8 cellular contexts compared by ENCODE assay signal in the genomic region with DNA sequence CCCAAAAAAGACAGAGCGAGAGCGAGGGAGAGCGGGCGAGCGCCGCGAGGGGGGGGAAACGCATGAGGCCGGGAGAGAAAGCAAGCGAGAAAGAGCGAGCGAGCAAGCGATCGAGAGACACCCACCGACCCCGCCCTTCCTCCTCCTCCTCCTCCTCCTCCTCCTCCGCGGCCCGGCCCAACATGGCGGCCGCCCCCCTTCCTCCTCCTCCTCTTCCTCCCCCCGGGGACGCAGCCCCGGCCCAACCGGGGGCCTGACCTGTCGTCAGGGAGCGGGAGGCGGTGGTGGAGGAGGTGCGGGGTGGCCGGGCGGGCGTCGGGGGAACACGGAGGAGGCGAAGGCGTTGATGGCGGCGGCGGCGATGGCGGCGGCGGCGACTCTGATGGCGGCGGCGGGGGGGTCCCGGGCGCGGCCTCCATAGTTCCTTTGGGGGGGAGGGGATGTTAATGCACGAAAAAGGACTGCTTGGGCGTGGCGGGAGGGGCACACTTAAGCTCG. TPM values are rescaled to one million over a fixed set of nuclear protein-coding genes. Genes with fewer than 3 reads are reported as not detected.
DNase-seq lines count a peak whose midpoint lies in the region; ATAC-seq and TF ChIP-seq lines count a peak whose summit lies in the region.

No MANE protein-coding gene starts in this region.

- peak overlapping the region; percentile 99 for H3K4me3 Mint-ChIP-seq in CD14-positive monocyte
- H3K4me3 Mint-ChIP-seq in activated naive CD4-positive, alpha-beta T cell treated with anti-CD3 and anti-CD28 coated beads, Interleukin-2, amount 50 U/mL, for 24 hours, result peak overlapping the region; percentile 98

- POLR2A ChIA-PET in SK-N-SH (lab: Yijun Ruan, JAX), result interaction anchor here (2.5 kb wide), 1 partner anchor 145 kb away, joined by 11 read pairs; a partner anchor contains a TSS

- no peaks in the 10 kb centered on the region for H3K9me2 ChIP-seq in SK-N-SH

- peaks cover 30% of the 10 kb centered on the region for H3F3A ChIP-seq in SK-N-SH (replicated peaks; ENCODE audit: insufficient read depth)

- no peak for TF ChIP-seq RAD21 in SK-N-SH (IDR thresholded peaks at IDR 0.05; ENCODE audit: low read length)

- H3K4me3 ChIP-seq in SK-N-SH (ENCODE audit: low read depth in 2 of 2, low read length in 1 of 2) (peak overlapping the region; percentile 78 to 92), osteoblast (ENCODE audit: insufficient read depth, low read length) (peak overlapping the region; percentile 88), testis (peak overlapping the region; percentile 70 to 96)

- no peak for TF ChIP-seq POLR2A in testis (IDR thresholded peaks at IDR 0.05)

- intact Hi-C loops in CD14-positive monocyte (cut with micrococcal nuclease), result loop anchor here (2.0 to 5.0 kb wide), 2 partner anchors 63 to 325 kb away; a partner anchor contains a TSS
- intact Hi-C loops in head of caudate nucleus (cut with DNase I), result no loop called here
- intact Hi-C loops in testis (cut with DNase I; ENCODE audit: low total_unique reads), result no loop called here

- peak overlapping the region; percentile 99 to 100 for H3K27ac ChIP-seq in SK-N-SH (ENCODE audit: low read depth in 2 of 2, low read length in 1 of 2)
- peak overlapping the region; percentile 100 for H3K27ac ChIP-seq in osteoblast (ENCODE audit: low read depth, low read length)
- H3K27ac ChIP-seq in testis, result peak overlapping the region; percentile 100

- H3K27me3 ChIP-seq in SK-N-SH (ENCODE audit: insufficient read depth), result no peaks in the 10 kb centered on the region
- no peaks in the 10 kb centered on the region for H3K27me3 ChIP-seq in osteoblast (ENCODE audit: insufficient read depth, low read length)
- no peaks in the 10 kb centered on the region for H3K27me3 ChIP-seq in testis

- DNase-seq in CD14-positive monocyte (ENCODE audit: low spot score) (peak; percentile 79), M059J (ENCODE audit: low read depth) (peak; percentile 85), SK-N-SH (peak; percentile 76), head of caudate nucleus (peak in 41 of 42 donors; percentile 59 to 94 (median 85)), osteoblast (ENCODE audit: insufficient read length, low spot score, missing footprints) (peak; percentile 83), testis (peak; percentile 89)

- H3K4me1 ChIP-seq in SK-N-SH (ENCODE audit: control insufficient read depth in 1 of 2, insufficient read depth in 2 of 2, low read depth in 1 of 2, low read length in 1 of 2) (peaks cover 28 to 33% of the 10 kb centered on the region in 2 experiments), osteoblast (ENCODE audit: insufficient read depth, low read length) (peaks cover 35% of the 10 kb centered on the region), testis (peaks cover 8% of the 10 kb centered on the region)

- H3K27ac Mint-ChIP-seq in CD14-positive monocyte, result peak overlapping the region; percentile 99 to 100 (median 100)
- peak overlapping the region; percentile 100 for H3K27ac Mint-ChIP-seq in activated naive CD4-positive, alpha-beta T cell treated with anti-CD3 and anti-CD28 coated beads, Interleukin-2, amount 50 U/mL, for 24 hours

- H3K9ac ChIP-seq in SK-N-SH, result peak overlapping the region; percentile 100

- CTCF ChIA-PET in SK-N-SH (lab: Yijun Ruan, JAX), result interaction anchor here (1.4 to 4.3 kb wide), 2 partner anchors 33 to 135 kb away, joined by 4 to 18 read pairs; no protein-coding TSS in a partner anchor

- peaks cover 0 to 12% (median 0%) of the 10 kb centered on the region in 3 donors for H3K27me3 Mint-ChIP-seq in CD14-positive monocyte (ENCODE audit: low read depth in 3 of 3)
- no peaks in the 10 kb centered on the region for H3K27me3 Mint-ChIP-seq in activated naive CD4-positive, alpha-beta T cell treated with anti-CD3 and anti-CD28 coated beads, Interleukin-2, amount 50 U/mL, for 24 hours

- H2AFZ ChIP-seq in SK-N-SH (ENCODE audit: low read depth) (no peak overlapping the region), osteoblast (ENCODE audit: low read length) (peak overlapping the region; percentile 68)

- H3K9me3 Mint-ChIP-seq in CD14-positive monocyte, result peaks cover 0 to 2% (median 0%) of the 10 kb centered on the region in 7 donors
- H3K9me3 Mint-ChIP-seq in activated naive CD4-positive, alpha-beta T cell treated with anti-CD3 and anti-CD28 coated beads, Interleukin-2, amount 50 U/mL, for 24 hours, result no peaks in the 10 kb centered on the region

- 0 out of 4 replicates have a peak, but pooled peaks of 1 of the 2 experiments have one; percentile 12 for TF ChIP-seq EP300 in SK-N-SH (IDR thresholded peaks at IDR 0.05; ENCODE audit: borderline replicate concordance in 1 of 2, low read depth in 1 of 2, low read length in 1 of 2)

- H4K20me1 ChIP-seq in SK-N-SH (ENCODE audit: insufficient read depth) (no peaks in the 10 kb centered on the region), osteoblast (ENCODE audit: insufficient read depth, low read length) (no peaks in the 10 kb centered on the region)

- H3K4me2 ChIP-seq in SK-N-SH (peak overlapping the region; percentile 99), osteoblast (ENCODE audit: insufficient read depth, low read length) (peak overlapping the region; percentile 97)

- H3K79me2 ChIP-seq in SK-N-SH (ENCODE audit: insufficient read depth) (peaks cover 51% of the 10 kb centered on the region), osteoblast (ENCODE audit: insufficient read depth, low read length) (peaks cover 32% of the 10 kb centered on the region)

- peaks cover 8 to 13% of the 10 kb centered on the region in 2 donors for H3K36me3 Mint-ChIP-seq in CD14-positive monocyte
- peaks cover 13% of the 10 kb centered on the region for H3K36me3 Mint-ChIP-seq in activated naive CD4-positive, alpha-beta T cell treated with anti-CD3 and anti-CD28 coated beads, Interleukin-2, amount 50 U/mL, for 24 hours

- TF ChIP-seq CTCF in CD14-positive monocyte (IDR thresholded peaks at IDR 0.05) (no peak), SK-N-SH (IDR thresholded peaks at IDR 0.05) (no peak), osteoblast (IDR thresholded peaks at IDR 0.05; ENCODE audit: extremely low read depth, low read depth, low read length) (no peak), testis (IDR thresholded peaks at IDR 0.05) (no peak)

- H3K9me3 ChIP-seq in SK-N-SH (no peaks in the 10 kb centered on the region), osteoblast (ENCODE audit: low read depth, low read length) (no peaks in the 10 kb centered on the region), testis (no peaks in the 10 kb centered on the region)

- H3K36me3 ChIP-seq in SK-N-SH (replicated peaks in 1 of 2; ENCODE audit: control insufficient read depth in 1 of 2, insufficient read depth in 2 of 2, low read length in 1 of 2) (peaks cover 13 to 15% of the 10 kb centered on the region in 2 experiments), osteoblast (ENCODE audit: insufficient read depth, low read length) (peaks cover 6% of the 10 kb centered on the region), testis (ENCODE audit: low read depth, missing control alignments) (no peaks in the 10 kb centered on the region)

- WGBS in SK-N-SH (ENCODE audit: low lambda C conversion rate), result under 1% methylated on average over 48 of the region's 54 CpGs
- 1% methylated on average over 31 to 47 of the region's 54 CpGs for WGBS in testis, 2 donors

- ATAC-seq in GM21526 (IDR thresholded peaks at IDR 0.05; ENCODE audit: low FRiP score, unreplicated experiment), result peak; percentile 18

- peaks cover 43% of the 10 kb centered on the region for H3K4me1 Mint-ChIP-seq in CD14-positive monocyte
- peaks cover 43% of the 10 kb centered on the region for H3K4me1 Mint-ChIP-seq in activated naive CD4-positive, alpha-beta T cell treated with anti-CD3 and anti-CD28 coated beads, Interleukin-2, amount 50 U/mL, for 24 hours

TF ChIP-seq in SK-N-SH, 30 proteins besides CTCF, POLR2A, EP300 and RAD21 (continues in another document):
- no peak for TF ChIP-seq SMC3 (IDR thresholded peaks at IDR 0.05; ENCODE audit: low read depth, low read length)
- TF ChIP-seq JUND (IDR thresholded peaks at IDR 0.05), result no peak
- TF ChIP-seq, protein P1, sequence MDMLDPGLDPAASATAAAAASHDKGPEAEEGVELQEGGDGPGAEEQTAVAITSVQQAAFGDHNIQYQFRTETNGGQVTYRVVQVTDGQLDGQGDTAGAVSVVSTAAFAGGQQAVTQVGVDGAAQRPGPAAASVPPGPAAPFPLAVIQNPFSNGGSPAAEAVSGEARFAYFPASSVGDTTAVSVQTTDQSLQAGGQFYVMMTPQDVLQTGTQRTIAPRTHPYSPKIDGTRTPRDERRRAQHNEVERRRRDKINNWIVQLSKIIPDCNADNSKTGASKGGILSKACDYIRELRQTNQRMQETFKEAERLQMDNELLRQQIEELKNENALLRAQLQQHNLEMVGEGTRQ (IDR thresholded peaks at IDR 0.05; ENCODE audit: borderline replicate concordance, low read depth, low read length), result no peak
- TF ChIP-seq EZH2phosphoT487 (IDR thresholded peaks at IDR 0.05; ENCODE audit: borderline replicate concordance, low read depth), result no peak
- TF ChIP-seq MXI1 (IDR thresholded peaks at IDR 0.05; ENCODE audit: low read depth, low read length), result peak; percentile 42; the same call in 1 of the 2 replicates
- no peak for TF ChIP-seq RCOR1 (IDR thresholded peaks at IDR 0.05; ENCODE audit: low read length)
- TF ChIP-seq GATA2 (CRISPR knock-in tag; IDR thresholded peaks at IDR 0.05), result no peak
- peak; percentile 59; the same call in 1 of the 2 replicates for TF ChIP-seq TEAD4 (IDR thresholded peaks at IDR 0.05; ENCODE audit: borderline replicate concordance, insufficient read depth)

RNA-seq across cellular contexts. Expression of a gene that starts 1.4 kb away (rescaled TPM):
- polyA plus RNA-seq in CD14-positive monocyte (under 1 TPM; 0.24 to 0.60 TPM), SK-N-SH (2012; rRNA removed) (3.9 and 7.6 TPM in 2 replicates), testis (ENCODE audit: insufficient read depth, low read depth, low replicate concordance) (25.4 TPM)
- total RNA-seq in M059J (2014; rRNA removed; shearing (Covaris generic)), result 4.5 and 11.2 TPM in 2 replicates
- polyA plus RNA-seq in SK-N-SH (2012; cell fraction: cytosol; rRNA removed), result 4.6 and 5.7 TPM in 2 replicates
- polyA plus RNA-seq in SK-N-SH (2012; cell fraction: nucleus; rRNA removed), result 14.8 and 20.3 TPM in 2 replicates
- total RNA-seq in osteoblast (10.9 and 14.1 TPM in 2 replicates), testis (10 to 100 TPM; 45.2 to 47.3 TPM)

RNA-seq across cellular contexts. Expression of a gene that starts 18.4 kb away (rescaled TPM):
- 10 to 100 TPM; 46.5 to 54.2 TPM for polyA plus RNA-seq in CD14-positive monocyte
- total RNA-seq in M059J (2014; rRNA removed; shearing (Covaris generic)), result 238 and 270 TPM in 2 replicates
- 123 and 126 TPM in 2 replicates for polyA plus RNA-seq in SK-N-SH (2012; rRNA removed)
- polyA plus RNA-seq in SK-N-SH (2012; cell fraction: cytosol; rRNA removed), result 137 and 140 TPM in 2 replicates
- polyA plus RNA-seq in SK-N-SH (2012; cell fraction: nucleus; rRNA removed), result 44.7 and 62.7 TPM in 2 replicates
- total RNA-seq in osteoblast, result 99.9 and 105 TPM in 2 replicates
- 100 to 1,000 TPM; 105 to 124 TPM for total RNA-seq in testis
- polyA plus RNA-seq in testis (ENCODE audit: insufficient read depth, low read depth, low replicate concordance), result 185 TPM

Comparison
In these comparisons a context has a peak if more than half of its experiments do, and no peak if none do; other contexts are left out.
1. Peak in every context shown above with its lines: DNase-seq, ATAC-seq, H3K4me3 ChIP-seq and H3K27ac ChIP-seq.
2. intact Hi-C loops: an anchor here in CD14-positive monocyte (2.0 to 5.0 kb wide); none called in head of caudate nucleus and testis.